Comparison of ENCODE assay signal across 10 cellular contexts in the genomic region with DNA sequence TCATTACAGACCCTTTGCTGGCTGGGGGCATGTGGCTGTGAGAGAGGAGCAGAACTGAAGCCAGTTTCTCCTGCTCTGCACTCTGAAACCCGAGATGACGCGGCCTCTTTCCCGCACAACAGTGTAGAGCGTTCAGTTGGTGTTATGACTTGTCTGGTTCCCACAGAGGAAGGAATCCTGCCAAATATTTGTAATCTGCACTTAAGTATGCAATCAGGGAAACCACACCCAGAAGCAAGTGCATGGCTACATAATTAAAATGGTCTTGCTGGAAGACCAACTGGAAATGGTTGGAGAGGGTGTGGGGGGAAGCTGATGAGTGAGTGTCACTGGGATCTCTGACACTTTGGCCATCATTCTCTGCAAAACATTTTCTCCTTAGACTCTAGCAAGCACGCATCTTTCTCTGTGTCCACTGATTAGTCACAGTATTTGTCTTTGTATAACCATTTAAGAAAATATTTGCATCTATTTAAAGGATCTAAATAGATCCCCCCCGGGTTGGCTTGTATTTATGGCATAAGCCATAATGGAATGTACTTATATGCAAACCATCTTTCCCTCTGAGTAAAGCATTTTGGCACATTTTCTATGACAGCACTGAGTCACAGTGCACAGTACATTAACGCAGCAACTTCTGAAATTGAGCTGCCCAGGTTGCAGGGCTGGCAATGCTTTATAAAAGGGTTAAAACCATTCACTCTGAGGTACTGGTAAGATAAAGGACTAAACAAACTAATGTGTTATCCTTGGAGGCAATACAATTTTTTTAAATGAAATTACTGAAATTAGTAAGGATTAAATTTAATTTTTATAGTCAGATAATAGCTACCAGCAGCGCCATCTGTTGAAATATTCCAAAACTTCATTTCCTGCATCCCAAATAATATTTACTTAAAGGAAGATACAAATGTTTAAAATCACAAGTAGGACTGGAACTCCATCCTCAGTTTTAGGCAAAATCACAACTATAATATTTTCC.
A peak's percentile ranks its signal among the peaks of the same experiment; 100 is the strongest.
DNase-seq lines count a peak whose midpoint lies in the region; ATAC-seq and TF ChIP-seq lines count a peak whose summit lies in the region.
"Had no signal": no experiment of that assay in that cellular context is flagged by ENCODE, and none has a peak within 500 bp of the region (broad histone marks: within the 10 kb centered on the region; RNA-seq: fewer than 3 reads in every experiment).

No MANE protein-coding gene starts in this region.

- H3K36me3 ChIP-seq in BE2C: no peaks in the 10 kb centered on the region

- TF ChIP-seq CTCF in BE2C (IDR thresholded peaks at IDR 0.05; ENCODE audit: low read depth, low read length): peak; percentile 30; the same call in 1 of the 2 replicates

- H3K27me3 ChIP-seq in BE2C: no peaks in the 10 kb centered on the region

- H3K4me1 ChIP-seq in BE2C: peaks cover 6% of the 10 kb centered on the region; the same call in 1 of the 2 replicates

- no peaks in the 10 kb centered on the region for H3K9me3 ChIP-seq in BE2C

- H3K4me3 ChIP-seq in BE2C (ENCODE audit: low read depth, low read length): no peak overlapping the region
- H3K4me3 ChIP-seq: GM12878 had no signal

- no peak for DNase-seq in BE2C
- DNase-seq in M059J (ENCODE audit: low read depth): peak; percentile 97
- peak; percentile 47 for DNase-seq in amniotic epithelial cell (ENCODE audit: low read depth)
- peak; percentile 75 for DNase-seq in kidney tubule cell (ENCODE audit: low spot score)
- no peak for DNase-seq in RKO (ENCODE audit: low spot score)
- DNase-seq in activated effector memory CD4-positive, alpha-beta T cell treated with Interleukin-2 at 50 U/mL for 16 hours: no peak
- no peak for DNase-seq in GM19240 (ENCODE audit: insufficient read length, low spot score)
- DNase-seq: effector CD8-positive, alpha-beta T cell had no signal

- no peak for ATAC-seq in GM19351 (IDR thresholded peaks at IDR 0.05; ENCODE audit: unreplicated experiment)
- ATAC-seq: GM12878 had no signal

Comparison
In these comparisons a context has a peak if more than half of its experiments do, and no peak if none do; other contexts are left out.
1. DNase-seq: peak in M059J (single experiment), amniotic epithelial cell (single experiment) and kidney tubule cell (single experiment); none in BE2C (single experiment), RKO (single experiment), activated effector memory CD4-positive, alpha-beta T cell treated with Interleukin-2 at 50 U/mL for 16 hours (single experiment) and GM19240 (single experiment).